ENCODE assay signal across 6 cellular contexts in the genomic region with DNA sequence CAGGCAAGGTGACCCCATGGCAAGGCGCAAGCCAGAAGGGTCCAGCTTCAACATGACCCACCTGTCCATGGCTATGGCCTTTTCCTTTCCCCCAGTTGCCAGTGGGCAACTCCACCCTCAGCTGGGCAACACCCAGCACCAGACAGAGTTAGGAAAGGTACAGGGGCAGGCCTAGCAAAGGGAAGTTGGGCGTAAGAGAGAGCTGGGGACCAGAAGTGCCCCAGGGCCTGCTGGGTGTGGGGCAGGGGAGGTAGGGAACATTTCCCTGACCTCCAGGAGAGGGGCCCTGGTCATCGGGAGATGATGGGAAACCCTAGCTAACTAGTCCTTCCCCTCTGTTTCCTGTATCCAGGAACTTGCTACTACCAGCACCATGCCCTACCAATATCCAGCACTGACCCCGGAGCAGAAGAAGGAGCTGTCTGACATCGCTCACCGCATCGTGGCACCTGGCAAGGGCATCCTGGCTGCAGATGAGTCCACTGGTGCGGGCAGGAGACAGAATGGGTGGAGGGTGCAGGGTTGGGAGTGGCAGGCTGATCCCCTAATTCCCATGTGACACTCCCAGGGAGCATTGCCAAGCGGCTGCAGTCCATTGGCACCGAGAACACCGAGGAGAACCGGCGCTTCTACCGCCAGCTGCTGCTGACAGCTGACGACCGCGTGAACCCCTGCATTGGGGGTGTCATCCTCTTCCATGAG. TPM values are rescaled to one million over a fixed set of nuclear protein-coding genes. Genes with fewer than 3 reads are reported as not detected.
DNase-seq lines count a peak whose midpoint lies in the region; ATAC-seq and TF ChIP-seq lines count a peak whose summit lies in the region.

No MANE protein-coding gene starts in this region.

- H3K36me3 ChIP-seq in SK-N-SH (replicated peaks in 1 of 2; ENCODE audit: control insufficient read depth in 1 of 2, insufficient read depth in 2 of 2, low read length in 1 of 2) (peaks cover 43 to 56% of the 10 kb centered on the region in 2 experiments), suprapubic skin (peaks cover 45% of the 10 kb centered on the region)

- peak; percentile 12 for DNase-seq in SK-N-SH
- no peak for DNase-seq in fibroblast of villous mesenchyme (ENCODE audit: low read depth)
- no peak for DNase-seq in suprapubic skin (ENCODE audit: low spot score in 2 of 2)
- DNase-seq in NCI-H146 treated with DMSO at 0.1 percent for 48 hours (lab: John Stamatoyannopoulos, UW; ENCODE audit: unreplicated experiment): no peak
- DNase-seq in NCI-H524 treated with DMSO at 0.1 percent for 48 hours (lab: John Stamatoyannopoulos, UW): no peak

- TF ChIP-seq RAD21 in SK-N-SH (IDR thresholded peaks at IDR 0.05; ENCODE audit: low read length): no peak

- no peak for ATAC-seq in SK-N-SH treated with all-trans-retinoic acid at 6 μM for 48 hours

- peaks cover 59% of the 10 kb centered on the region for H4K20me1 ChIP-seq in SK-N-SH (ENCODE audit: insufficient read depth)

- POLR2A ChIA-PET in SK-N-SH (lab: Yijun Ruan, JAX): interaction anchor here (0.7 to 5.1 kb wide), 2 partner anchors 18 to 25 kb away, joined by 3 to 57 read pairs; a partner anchor contains a TSS

- H3K9me2 ChIP-seq in SK-N-SH: no peaks in the 10 kb centered on the region

- peak overlapping the region; percentile 99 for H3K9ac ChIP-seq in SK-N-SH

- peaks cover 79% of the 10 kb centered on the region for H3K79me2 ChIP-seq in SK-N-SH (ENCODE audit: insufficient read depth)

- H3K4me1 ChIP-seq in SK-N-SH (ENCODE audit: control insufficient read depth in 1 of 2, insufficient read depth in 2 of 2, low read depth in 1 of 2, low read length in 1 of 2): peaks cover 36 to 39% of the 10 kb centered on the region in 2 experiments
- peaks cover 58% of the 10 kb centered on the region for H3K4me1 ChIP-seq in suprapubic skin

- peak overlapping the region; percentile 100 for H3K4me2 ChIP-seq in SK-N-SH

- no peak overlapping the region for H2AFZ ChIP-seq in SK-N-SH (ENCODE audit: low read depth)

- peaks cover 56% of the 10 kb centered on the region for H3F3A ChIP-seq in SK-N-SH (replicated peaks; ENCODE audit: insufficient read depth)

- no peaks in the 10 kb centered on the region for H3K27me3 ChIP-seq in SK-N-SH (ENCODE audit: insufficient read depth)
- H3K27me3 ChIP-seq in suprapubic skin: no peaks in the 10 kb centered on the region

- CTCF ChIA-PET in SK-N-SH (lab: Yijun Ruan, JAX): interaction anchor here (0.9 to 6.7 kb wide), 6 partner anchors 13 to 48 kb away, joined by 3 to 68 read pairs (median 4); a partner anchor contains a TSS

- TF ChIP-seq POLR2A in suprapubic skin (IDR thresholded peaks at IDR 0.05): no peak

- TF ChIP-seq CTCF in SK-N-SH (IDR thresholded peaks at IDR 0.05): no peak
- no peak for TF ChIP-seq CTCF in fibroblast of villous mesenchyme (IDR thresholded peaks at IDR 0.05; ENCODE audit: insufficient read depth, low read depth, low read length)
- TF ChIP-seq CTCF in suprapubic skin (IDR thresholded peaks at IDR 0.05): no peak

- WGBS in SK-N-SH (ENCODE audit: low lambda C conversion rate): 54% methylated on average over 14 of the region's 17 CpGs
- 40% methylated on average over 14 of the region's 17 CpGs for WGBS in suprapubic skin

- H3K9me3 ChIP-seq in SK-N-SH (no peaks in the 10 kb centered on the region), suprapubic skin (no peaks in the 10 kb centered on the region)

- no peak for TF ChIP-seq EP300 in SK-N-SH (IDR thresholded peaks at IDR 0.05; ENCODE audit: borderline replicate concordance in 1 of 2, low read depth in 1 of 2, low read length in 1 of 2)
- TF ChIP-seq EP300 in suprapubic skin (IDR thresholded peaks at IDR 0.05): no peak

- H3K4me3 ChIP-seq in SK-N-SH (ENCODE audit: low read depth in 2 of 2, low read length in 1 of 2) (peak overlapping the region; percentile 92 to 98), fibroblast of villous mesenchyme (ENCODE audit: low read depth, low read length) (peak overlapping the region; percentile 92), suprapubic skin (peak overlapping the region; percentile 96)

- H3K27ac ChIP-seq in SK-N-SH (ENCODE audit: low read depth in 2 of 2, low read length in 1 of 2) (peak overlapping the region; percentile 92 to 98; a peak in 3 of 4 replicates), suprapubic skin (peak overlapping the region; percentile 98)

TF ChIP-seq in SK-N-SH, 30 proteins besides CTCF, POLR2A, EP300 and RAD21:
- TF ChIP-seq, protein P1, sequence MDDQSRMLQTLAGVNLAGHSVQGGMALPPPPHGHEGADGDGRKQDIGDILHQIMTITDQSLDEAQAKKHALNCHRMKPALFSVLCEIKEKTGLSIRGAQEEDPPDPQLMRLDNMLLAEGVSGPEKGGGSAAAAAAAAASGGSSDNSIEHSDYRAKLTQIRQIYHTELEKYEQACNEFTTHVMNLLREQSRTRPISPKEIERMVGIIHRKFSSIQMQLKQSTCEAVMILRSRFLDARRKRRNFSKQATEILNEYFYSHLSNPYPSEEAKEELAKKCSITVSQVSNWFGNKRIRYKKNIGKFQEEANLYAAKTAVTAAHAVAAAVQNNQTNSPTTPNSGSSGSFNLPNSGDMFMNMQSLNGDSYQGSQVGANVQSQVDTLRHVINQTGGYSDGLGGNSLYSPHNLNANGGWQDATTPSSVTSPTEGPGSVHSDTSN (IDR thresholded peaks at IDR 0.05): no peak
- TF ChIP-seq SMC3 (IDR thresholded peaks at IDR 0.05; ENCODE audit: low read depth, low read length): no peak
- no peak for TF ChIP-seq CHD2 (IDR thresholded peaks at IDR 0.05; ENCODE audit: low read length, partially characterized antibody)
- no peak for TF ChIP-seq RXRA (IDR thresholded peaks at IDR 0.05; ENCODE audit: borderline replicate concordance, low read depth)
- TF ChIP-seq FOXJ3 (CRISPR knock-in tag; IDR thresholded peaks at IDR 0.05): no peak

TF ChIP-seq in SK-N-SH treated with all-trans-retinoic acid at 6 μM for 48 hours, 23 proteins besides CTCF, POLR2A, EP300 and RAD21 (continues in another document):
- TF ChIP-seq ZFP30 (CRISPR knock-in tag; IDR thresholded peaks at IDR 0.05) (no peak), SNAI2 (CRISPR knock-in tag; IDR thresholded peaks at IDR 0.05) (no peak), GLIS3 (CRISPR knock-in tag; IDR thresholded peaks at IDR 0.05) (no peak), ZNF565 (CRISPR knock-in tag; conservative IDR thresholded peaks at IDR 0.05; ENCODE audit: low read depth) (no peak)
- TF ChIP-seq, protein P2, sequence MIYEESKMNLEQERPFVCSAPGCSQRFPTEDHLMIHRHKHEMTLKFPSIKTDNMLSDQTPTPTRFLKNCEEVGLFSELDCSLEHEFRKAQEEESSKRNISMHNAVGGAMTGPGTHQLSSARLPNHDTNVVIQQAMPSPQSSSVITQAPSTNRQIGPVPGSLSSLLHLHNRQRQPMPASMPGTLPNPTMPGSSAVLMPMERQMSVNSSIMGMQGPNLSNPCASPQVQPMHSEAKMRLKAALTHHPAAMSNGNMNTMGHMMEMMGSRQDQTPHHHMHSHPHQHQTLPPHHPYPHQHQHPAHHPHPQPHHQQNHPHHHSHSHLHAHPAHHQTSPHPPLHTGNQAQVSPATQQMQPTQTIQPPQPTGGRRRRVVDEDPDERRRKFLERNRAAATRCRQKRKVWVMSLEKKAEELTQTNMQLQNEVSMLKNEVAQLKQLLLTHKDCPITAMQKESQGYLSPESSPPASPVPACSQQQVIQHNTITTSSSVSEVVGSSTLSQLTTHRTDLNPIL (CRISPR knock-in tag; IDR thresholded peaks at IDR 0.05; ENCODE audit: low read depth): no peak
- TF ChIP-seq, protein P3, sequence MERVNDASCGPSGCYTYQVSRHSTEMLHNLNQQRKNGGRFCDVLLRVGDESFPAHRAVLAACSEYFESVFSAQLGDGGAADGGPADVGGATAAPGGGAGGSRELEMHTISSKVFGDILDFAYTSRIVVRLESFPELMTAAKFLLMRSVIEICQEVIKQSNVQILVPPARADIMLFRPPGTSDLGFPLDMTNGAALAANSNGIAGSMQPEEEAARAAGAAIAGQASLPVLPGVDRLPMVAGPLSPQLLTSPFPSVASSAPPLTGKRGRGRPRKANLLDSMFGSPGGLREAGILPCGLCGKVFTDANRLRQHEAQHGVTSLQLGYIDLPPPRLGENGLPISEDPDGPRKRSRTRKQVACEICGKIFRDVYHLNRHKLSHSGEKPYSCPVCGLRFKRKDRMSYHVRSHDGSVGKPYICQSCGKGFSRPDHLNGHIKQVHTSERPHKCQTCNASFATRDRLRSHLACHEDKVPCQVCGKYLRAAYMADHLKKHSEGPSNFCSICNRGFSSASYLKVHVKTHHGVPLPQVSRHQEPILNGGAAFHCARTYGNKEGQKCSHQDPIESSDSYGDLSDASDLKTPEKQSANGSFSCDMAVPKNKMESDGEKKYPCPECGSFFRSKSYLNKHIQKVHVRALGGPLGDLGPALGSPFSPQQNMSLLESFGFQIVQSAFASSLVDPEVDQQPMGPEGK (CRISPR knock-in tag; IDR thresholded peaks at IDR 0.05; ENCODE audit: borderline replicate concordance): no peak

RNA-seq across cellular contexts. Expression of a gene that starts 1.5 kb away (rescaled TPM):
- polyA plus RNA-seq in SK-N-SH (2012; rRNA removed): 437 and 641 TPM in 2 replicates
- polyA plus RNA-seq in SK-N-SH (2012; cell fraction: cytosol; rRNA removed): 251 and 406 TPM in 2 replicates
- 575 and 643 TPM in 2 replicates for polyA plus RNA-seq in SK-N-SH (2012; cell fraction: nucleus; rRNA removed)
- total RNA-seq in fibroblast of villous mesenchyme (545 and 622 TPM in 2 replicates), suprapubic skin (100 to 1,000 TPM; 794 to 967 (median 870) TPM)

RNA-seq across cellular contexts. Expression of a gene that starts 8.8 kb away (rescaled TPM):
- 325 and 339 TPM in 2 replicates for polyA plus RNA-seq in SK-N-SH (2012; rRNA removed)
- polyA plus RNA-seq in SK-N-SH (2012; cell fraction: cytosol; rRNA removed): 180 and 242 TPM in 2 replicates
- polyA plus RNA-seq in SK-N-SH (2012; cell fraction: nucleus; rRNA removed): 296 and 355 TPM in 2 replicates
- 196 and 209 TPM in 2 replicates for total RNA-seq in fibroblast of villous mesenchyme
- 10 to 100 TPM; 52.0 to 66.0 (median 61.2) TPM for total RNA-seq in suprapubic skin

RNA-seq across cellular contexts. Expression of a gene that starts 24.7 kb away (rescaled TPM):
- polyA plus RNA-seq in SK-N-SH (2012; rRNA removed): 0.16 and 0.18 TPM in 2 replicates
- 0.05 and 0.08 TPM in 2 replicates for polyA plus RNA-seq in SK-N-SH (2012; cell fraction: cytosol; rRNA removed)
- 0.46 and 0.88 TPM in 2 replicates for polyA plus RNA-seq in SK-N-SH (2012; cell fraction: nucleus; rRNA removed)
- 0.32 and 0.43 TPM in 2 replicates for total RNA-seq in fibroblast of villous mesenchyme
- total RNA-seq in suprapubic skin: 1 to 10 TPM; 2.7 to 7.6 (median 4.7) TPM

RNA-seq across cellular contexts. Expression of a gene that starts 29.0 kb away (rescaled TPM):
- polyA plus RNA-seq in SK-N-SH (2012; rRNA removed): 24.5 and 36.6 TPM in 2 replicates
- polyA plus RNA-seq in SK-N-SH (2012; cell fraction: cytosol; rRNA removed): 18.7 and 27.1 TPM in 2 replicates
- 65.2 and 90.5 TPM in 2 replicates for polyA plus RNA-seq in SK-N-SH (2012; cell fraction: nucleus; rRNA removed)
- total RNA-seq in fibroblast of villous mesenchyme: 8.6 and 14.5 TPM in 2 replicates
- total RNA-seq in suprapubic skin: 100 to 1,000 TPM; 138 to 197 (median 195) TPM

RNA-seq across cellular contexts. Expression of a gene that starts 36.0 kb away (rescaled TPM):
- polyA plus RNA-seq in SK-N-SH (2012; rRNA removed): 2.3 and 3.8 TPM in 2 replicates
- polyA plus RNA-seq in SK-N-SH (2012; cell fraction: cytosol; rRNA removed): 2.2 and 4.1 TPM in 2 replicates
- 6.9 and 8.9 TPM in 2 replicates for polyA plus RNA-seq in SK-N-SH (2012; cell fraction: nucleus; rRNA removed)
- total RNA-seq in fibroblast of villous mesenchyme (0.32 TPM in 1 of 2 replicates, not detected in the other), suprapubic skin (1 to 10 TPM in 1 of 4 donors, under 1 TPM in 1, not detected in 2; 0.81 to 1.4 TPM)
